1 cellular context compared by ENCODE assay signal in the genomic region with DNA sequence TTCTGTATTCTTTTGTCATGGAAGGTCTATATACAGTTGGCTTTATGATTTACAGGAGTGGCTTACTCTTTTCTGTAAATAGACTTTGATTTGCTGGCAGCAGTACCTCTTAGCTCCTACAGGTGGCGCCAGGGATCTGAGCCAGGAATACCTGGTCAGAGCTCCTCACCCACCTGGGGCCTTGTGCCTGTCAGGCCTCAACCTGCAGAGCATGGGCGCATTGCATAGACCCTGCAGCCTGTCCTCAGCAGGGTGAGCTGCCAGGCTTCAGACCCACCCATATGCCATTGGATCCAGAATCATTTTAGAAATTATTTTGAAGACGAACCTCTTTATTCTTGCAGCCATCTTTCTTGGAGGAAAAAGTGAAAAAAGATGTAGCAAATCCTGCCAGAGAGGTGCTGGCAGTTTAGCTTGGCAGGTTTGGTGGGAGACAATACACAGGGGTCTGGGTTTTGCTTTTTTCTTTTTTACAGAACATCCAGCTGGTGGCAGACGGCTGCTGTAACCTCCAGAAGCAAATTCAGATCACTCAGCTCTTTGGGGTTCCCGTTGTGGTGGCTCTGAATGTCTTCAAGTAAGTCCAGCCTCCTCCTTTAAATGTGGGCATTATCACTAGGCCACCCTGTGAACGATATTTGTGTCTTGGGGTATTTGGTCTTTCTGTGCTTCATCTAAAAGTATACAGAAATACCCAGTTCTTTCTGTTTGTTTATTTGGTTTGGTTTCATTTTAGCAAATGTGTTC.
A peak's percentile ranks its signal among the peaks of the same experiment; 100 is the strongest.
TF ChIP-seq lines count a peak whose summit lies in the region.

No MANE protein-coding gene starts in this region.

TF ChIP-seq in HepG2, 621 proteins besides CTCF, POLR2A, EP300 and RAD21 (continued from another document and continues in another):
- TF ChIP-seq, protein P1, sequence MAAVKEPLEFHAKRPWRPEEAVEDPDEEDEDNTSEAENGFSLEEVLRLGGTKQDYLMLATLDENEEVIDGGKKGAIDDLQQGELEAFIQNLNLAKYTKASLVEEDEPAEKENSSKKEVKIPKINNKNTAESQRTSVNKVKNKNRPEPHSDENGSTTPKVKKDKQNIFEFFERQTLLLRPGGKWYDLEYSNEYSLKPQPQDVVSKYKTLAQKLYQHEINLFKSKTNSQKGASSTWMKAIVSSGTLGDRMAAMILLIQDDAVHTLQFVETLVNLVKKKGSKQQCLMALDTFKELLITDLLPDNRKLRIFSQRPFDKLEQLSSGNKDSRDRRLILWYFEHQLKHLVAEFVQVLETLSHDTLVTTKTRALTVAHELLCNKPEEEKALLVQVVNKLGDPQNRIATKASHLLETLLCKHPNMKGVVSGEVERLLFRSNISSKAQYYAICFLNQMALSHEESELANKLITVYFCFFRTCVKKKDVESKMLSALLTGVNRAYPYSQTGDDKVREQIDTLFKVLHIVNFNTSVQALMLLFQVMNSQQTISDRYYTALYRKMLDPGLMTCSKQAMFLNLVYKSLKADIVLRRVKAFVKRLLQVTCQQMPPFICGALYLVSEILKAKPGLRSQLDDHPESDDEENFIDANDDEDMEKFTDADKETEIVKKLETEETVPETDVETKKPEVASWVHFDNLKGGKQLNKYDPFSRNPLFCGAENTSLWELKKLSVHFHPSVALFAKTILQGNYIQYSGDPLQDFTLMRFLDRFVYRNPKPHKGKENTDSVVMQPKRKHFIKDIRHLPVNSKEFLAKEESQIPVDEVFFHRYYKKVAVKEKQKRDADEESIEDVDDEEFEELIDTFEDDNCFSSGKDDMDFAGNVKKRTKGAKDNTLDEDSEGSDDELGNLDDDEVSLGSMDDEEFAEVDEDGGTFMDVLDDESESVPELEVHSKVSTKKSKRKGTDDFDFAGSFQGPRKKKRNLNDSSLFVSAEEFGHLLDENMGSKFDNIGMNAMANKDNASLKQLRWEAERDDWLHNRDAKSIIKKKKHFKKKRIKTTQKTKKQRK (IDR thresholded peaks at IDR 0.05; ENCODE audit: low read length), result no peak
- peak; percentile 13; the same call in 1 of the 2 replicates for TF ChIP-seq GABPB1 (CRISPR knock-in tag; IDR thresholded peaks at IDR 0.05)
- TF ChIP-seq ZNF616 (CRISPR knock-in tag; IDR thresholded peaks at IDR 0.05; ENCODE audit: low read depth), result no peak
- no peak for TF ChIP-seq ZNF451 (CRISPR knock-in tag; IDR thresholded peaks at IDR 0.05)
- no peak for TF ChIP-seq ZNF446 (CRISPR knock-in tag; IDR thresholded peaks at IDR 0.05)
- peak; percentile 78; the same call in 1 of the 2 replicates for TF ChIP-seq HOMEZ (CRISPR knock-in tag; IDR thresholded peaks at IDR 0.05; ENCODE audit: low read depth)
- TF ChIP-seq ZNF350 (CRISPR knock-in tag; IDR thresholded peaks at IDR 0.05; ENCODE audit: borderline replicate concordance, low read depth), result peak; percentile 61; the same call in 1 of the 2 replicates
- TF ChIP-seq SETDB1 (CRISPR knock-in tag; IDR thresholded peaks at IDR 0.05; ENCODE audit: borderline replicate concordance), result no peak
- no peak for TF ChIP-seq ZNF432 (CRISPR knock-in tag; IDR thresholded peaks at IDR 0.05; ENCODE audit: borderline replicate concordance)
- TF ChIP-seq HOXA5 (CRISPR knock-in tag; IDR thresholded peaks at IDR 0.05), result no peak
- no peak for TF ChIP-seq ZNF740 (CRISPR knock-in tag; IDR thresholded peaks at IDR 0.05)
- TF ChIP-seq, protein P2, sequence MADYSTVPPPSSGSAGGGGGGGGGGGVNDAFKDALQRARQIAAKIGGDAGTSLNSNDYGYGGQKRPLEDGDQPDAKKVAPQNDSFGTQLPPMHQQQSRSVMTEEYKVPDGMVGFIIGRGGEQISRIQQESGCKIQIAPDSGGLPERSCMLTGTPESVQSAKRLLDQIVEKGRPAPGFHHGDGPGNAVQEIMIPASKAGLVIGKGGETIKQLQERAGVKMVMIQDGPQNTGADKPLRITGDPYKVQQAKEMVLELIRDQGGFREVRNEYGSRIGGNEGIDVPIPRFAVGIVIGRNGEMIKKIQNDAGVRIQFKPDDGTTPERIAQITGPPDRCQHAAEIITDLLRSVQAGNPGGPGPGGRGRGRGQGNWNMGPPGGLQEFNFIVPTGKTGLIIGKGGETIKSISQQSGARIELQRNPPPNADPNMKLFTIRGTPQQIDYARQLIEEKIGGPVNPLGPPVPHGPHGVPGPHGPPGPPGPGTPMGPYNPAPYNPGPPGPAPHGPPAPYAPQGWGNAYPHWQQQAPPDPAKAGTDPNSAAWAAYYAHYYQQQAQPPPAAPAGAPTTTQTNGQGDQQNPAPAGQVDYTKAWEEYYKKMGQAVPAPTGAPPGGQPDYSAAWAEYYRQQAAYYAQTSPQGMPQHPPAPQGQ (CRISPR knock-in tag; IDR thresholded peaks at IDR 0.05; ENCODE audit: borderline replicate concordance), result no peak
- no peak for TF ChIP-seq ZBTB46 (CRISPR knock-in tag; IDR thresholded peaks at IDR 0.05; ENCODE audit: borderline replicate concordance)
- TF ChIP-seq ZNF329 (CRISPR knock-in tag; IDR thresholded peaks at IDR 0.05; ENCODE audit: low read depth), result no peak
- TF ChIP-seq HNRNPL (IDR thresholded peaks at IDR 0.05; ENCODE audit: low read depth, low read length), result no peak
- no peak for TF ChIP-seq NFRKB (IDR thresholded peaks at IDR 0.05)
- no peak for TF ChIP-seq ZNF335 (CRISPR knock-in tag; IDR thresholded peaks at IDR 0.05)
- TF ChIP-seq RARA (CRISPR knock-in tag; IDR thresholded peaks at IDR 0.05), result peak; percentile 69
- no peak for TF ChIP-seq YEATS4 (CRISPR knock-in tag; IDR thresholded peaks at IDR 0.05; ENCODE audit: borderline replicate concordance)
- peak; percentile 52; the same call in 1 of the 2 replicates for TF ChIP-seq ETV5 (CRISPR knock-in tag; IDR thresholded peaks at IDR 0.05; ENCODE audit: borderline replicate concordance)
- no peak for TF ChIP-seq PHF8 (CRISPR knock-in tag; IDR thresholded peaks at IDR 0.05)
- TF ChIP-seq, protein P3, sequence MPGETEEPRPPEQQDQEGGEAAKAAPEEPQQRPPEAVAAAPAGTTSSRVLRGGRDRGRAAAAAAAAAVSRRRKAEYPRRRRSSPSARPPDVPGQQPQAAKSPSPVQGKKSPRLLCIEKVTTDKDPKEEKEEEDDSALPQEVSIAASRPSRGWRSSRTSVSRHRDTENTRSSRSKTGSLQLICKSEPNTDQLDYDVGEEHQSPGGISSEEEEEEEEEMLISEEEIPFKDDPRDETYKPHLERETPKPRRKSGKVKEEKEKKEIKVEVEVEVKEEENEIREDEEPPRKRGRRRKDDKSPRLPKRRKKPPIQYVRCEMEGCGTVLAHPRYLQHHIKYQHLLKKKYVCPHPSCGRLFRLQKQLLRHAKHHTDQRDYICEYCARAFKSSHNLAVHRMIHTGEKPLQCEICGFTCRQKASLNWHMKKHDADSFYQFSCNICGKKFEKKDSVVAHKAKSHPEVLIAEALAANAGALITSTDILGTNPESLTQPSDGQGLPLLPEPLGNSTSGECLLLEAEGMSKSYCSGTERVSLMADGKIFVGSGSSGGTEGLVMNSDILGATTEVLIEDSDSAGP (CRISPR knock-in tag; IDR thresholded peaks at IDR 0.05; ENCODE audit: borderline replicate concordance), result peak; percentile 43; the same call in 1 of the 2 replicates
- TF ChIP-seq LBX2 (CRISPR knock-in tag; IDR thresholded peaks at IDR 0.05; ENCODE audit: borderline replicate concordance), result no peak
- no peak for TF ChIP-seq GTF3A (CRISPR knock-in tag; conservative IDR thresholded peaks at IDR 0.05)
- no peak for TF ChIP-seq ZHX2 (IDR thresholded peaks at IDR 0.05; ENCODE audit: low read depth)
- no peak for TF ChIP-seq ZHX2 (CRISPR knock-in tag; IDR thresholded peaks at IDR 0.05; ENCODE audit: borderline replicate concordance)
- TF ChIP-seq HNRNPK (IDR thresholded peaks at IDR 0.05; ENCODE audit: low read depth, low read length, poor library complexity, severe bottlenecking), result no peak
- no peak; the same call in 1 of the 2 replicates for TF ChIP-seq NCOA2 (CRISPR knock-in tag; IDR thresholded peaks at IDR 0.05)
- TF ChIP-seq, protein P4, sequence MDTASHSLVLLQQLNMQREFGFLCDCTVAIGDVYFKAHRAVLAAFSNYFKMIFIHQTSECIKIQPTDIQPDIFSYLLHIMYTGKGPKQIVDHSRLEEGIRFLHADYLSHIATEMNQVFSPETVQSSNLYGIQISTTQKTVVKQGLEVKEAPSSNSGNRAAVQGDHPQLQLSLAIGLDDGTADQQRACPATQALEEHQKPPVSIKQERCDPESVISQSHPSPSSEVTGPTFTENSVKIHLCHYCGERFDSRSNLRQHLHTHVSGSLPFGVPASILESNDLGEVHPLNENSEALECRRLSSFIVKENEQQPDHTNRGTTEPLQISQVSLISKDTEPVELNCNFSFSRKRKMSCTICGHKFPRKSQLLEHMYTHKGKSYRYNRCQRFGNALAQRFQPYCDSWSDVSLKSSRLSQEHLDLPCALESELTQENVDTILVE (CRISPR knock-in tag; IDR thresholded peaks at IDR 0.05), result peak; percentile 72; the same call in 1 of the 2 replicates
- no peak for TF ChIP-seq ZSCAN31 (CRISPR knock-in tag; IDR thresholded peaks at IDR 0.05; ENCODE audit: low read depth)
- TF ChIP-seq ERF (CRISPR knock-in tag; IDR thresholded peaks at IDR 0.05), result peak; percentile 84
- no peak for TF ChIP-seq IKZF1 (IDR thresholded peaks at IDR 0.05)
- TF ChIP-seq FOXC1 (CRISPR knock-in tag; IDR thresholded peaks at IDR 0.05; ENCODE audit: borderline replicate concordance), result peak; percentile 79; the same call in 1 of the 2 replicates
- TF ChIP-seq CHCHD3 (CRISPR knock-in tag; IDR thresholded peaks at IDR 0.05), result no peak
- TF ChIP-seq IRF2 (CRISPR knock-in tag; IDR thresholded peaks at IDR 0.05), result peak; percentile 81
- no peak for TF ChIP-seq ZNF337 (CRISPR knock-in tag; IDR thresholded peaks at IDR 0.05; ENCODE audit: borderline replicate concordance, low read depth)
- TF ChIP-seq, protein P5, sequence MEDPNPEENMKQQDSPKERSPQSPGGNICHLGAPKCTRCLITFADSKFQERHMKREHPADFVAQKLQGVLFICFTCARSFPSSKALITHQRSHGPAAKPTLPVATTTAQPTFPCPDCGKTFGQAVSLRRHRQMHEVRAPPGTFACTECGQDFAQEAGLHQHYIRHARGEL (CRISPR knock-in tag; IDR thresholded peaks at IDR 0.05), result no peak
- TF ChIP-seq ZNF547 (CRISPR knock-in tag; IDR thresholded peaks at IDR 0.05), result no peak
- TF ChIP-seq ZNF775 (CRISPR knock-in tag; IDR thresholded peaks at IDR 0.05; ENCODE audit: borderline replicate concordance), result no peak
- TF ChIP-seq SAP130 (CRISPR knock-in tag; IDR thresholded peaks at IDR 0.05; ENCODE audit: low read depth), result peak; percentile 38; the same call in 1 of the 2 replicates
- TF ChIP-seq ZNF12 (CRISPR knock-in tag; IDR thresholded peaks at IDR 0.05), result no peak
